8 cellular contexts compared by ENCODE assay signal in the genomic region with DNA sequence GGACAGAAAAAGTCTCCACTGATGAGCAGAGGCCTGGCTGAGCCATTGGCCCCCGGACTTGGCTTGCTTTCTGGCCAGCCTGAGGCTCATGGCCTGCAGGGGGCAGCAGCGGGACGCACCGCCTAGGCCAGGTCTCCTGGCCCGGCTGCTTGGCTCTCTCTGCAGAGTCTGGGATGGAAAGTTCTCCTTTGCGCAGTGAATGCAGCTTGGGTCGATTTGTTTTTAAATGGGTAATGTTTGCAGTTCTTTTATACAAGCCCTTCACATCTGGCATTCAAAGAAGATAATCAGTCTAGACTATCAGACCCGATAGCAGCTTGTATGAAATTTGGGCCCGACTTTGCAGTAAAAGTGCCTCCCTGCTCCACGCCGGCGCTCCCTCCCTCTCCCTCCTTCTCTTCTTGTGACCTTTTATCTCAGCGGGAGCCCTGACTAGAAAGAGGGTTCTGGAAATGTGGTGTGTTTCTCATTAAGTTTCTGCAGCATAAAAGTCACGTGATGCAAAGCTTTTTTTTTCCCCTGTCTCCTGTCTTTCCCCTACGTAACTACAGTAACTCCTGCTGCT. TPM values are rescaled to one million over a fixed set of nuclear protein-coding genes. Genes with fewer than 3 reads are reported as not detected.
DNase-seq lines count a peak whose midpoint lies in the region; ATAC-seq and TF ChIP-seq lines count a peak whose summit lies in the region.

No MANE protein-coding gene starts in this region.

- no peaks in the 10 kb centered on the region for H3K4me1 Mint-ChIP-seq in activated naive CD4-positive, alpha-beta T cell treated with anti-CD3 and anti-CD28 coated beads, Interleukin-2, amount 10 ng/mL, durations not matched to agents 7 days and 5 days

- H3K27ac Mint-ChIP-seq in activated naive CD4-positive, alpha-beta T cell treated with anti-CD3 and anti-CD28 coated beads, Interleukin-2, amount 10 ng/mL, durations not matched to agents 7 days and 5 days = no peak overlapping the region

- H3K27me3 Mint-ChIP-seq in activated naive CD4-positive, alpha-beta T cell treated with anti-CD3 and anti-CD28 coated beads, Interleukin-2, amount 10 ng/mL, durations not matched to agents 7 days and 5 days = peaks cover 12% of the 10 kb centered on the region

- H3K27ac ChIP-seq in testis = no peak overlapping the region

- intact Hi-C loops in testis (cut with DNase I; ENCODE audit: low total_unique reads) = loop anchor here (10.0 kb wide), 1 partner anchor 1290 kb away; no protein-coding TSS in a partner anchor

- peak; percentile 84 for TF ChIP-seq RAD21 in Ishikawa (IDR thresholded peaks at IDR 0.05; ENCODE audit: low read depth)

- no peak for TF ChIP-seq POLR2A in testis (IDR thresholded peaks at IDR 0.05)

- no peak for TF ChIP-seq EP300 in Ishikawa (IDR thresholded peaks at IDR 0.05; ENCODE audit: borderline replicate concordance)

- CTCF ChIA-PET in activated naive CD4-positive, alpha-beta T cell treated with anti-CD3 and anti-CD28 coated beads, Interleukin-2, amount 10 ng/mL, durations not matched to agents 7 days and 5 days (lab: Charles Lee) = interaction anchor here (1.0 to 2.1 kb wide), 7 partner anchors 262 to 1515 kb away, joined by 3 to 10 read pairs (median 4); no protein-coding TSS in a partner anchor

- no peaks in the 10 kb centered on the region for H3K36me3 Mint-ChIP-seq in activated naive CD4-positive, alpha-beta T cell treated with anti-CD3 and anti-CD28 coated beads, Interleukin-2, amount 10 ng/mL, durations not matched to agents 7 days and 5 days

- no peak overlapping the region for H3K4me3 Mint-ChIP-seq in activated naive CD4-positive, alpha-beta T cell treated with anti-CD3 and anti-CD28 coated beads, Interleukin-2, amount 10 ng/mL, durations not matched to agents 7 days and 5 days

- H3K9me3 Mint-ChIP-seq in activated naive CD4-positive, alpha-beta T cell treated with anti-CD3 and anti-CD28 coated beads, Interleukin-2, amount 10 ng/mL, durations not matched to agents 7 days and 5 days = no peaks in the 10 kb centered on the region

- 18% methylated on average over 14 to 15 of the region's 15 CpGs for WGBS in testis, 2 donors

- no peaks in the 10 kb centered on the region for H3K36me3 ChIP-seq in testis (ENCODE audit: low read depth, missing control alignments)

- peaks cover 5% of the 10 kb centered on the region for H3K4me1 ChIP-seq in testis

- no peaks in the 10 kb centered on the region for H3K9me3 ChIP-seq in testis

- no peak overlapping the region for H3K4me3 ChIP-seq in testis

- ATAC-seq in GM19025 (IDR thresholded peaks at IDR 0.05; ENCODE audit: low read depth, unreplicated experiment) (peak; percentile 62), SK-N-SH treated with all-trans-retinoic acid at 6 μM for 48 hours (peak; percentile 96), omental fat pad (ENCODE audit: low FRiP score) (peak; percentile 94)

- no peaks in the 10 kb centered on the region for H3K27me3 ChIP-seq in testis

- no peak; the same call in none of the 2 replicates for TF ChIP-seq CTCF in AG09319 (IDR thresholded peaks at IDR 0.05; ENCODE audit: low read depth, low read length)
- peak in 1 of 3 donors; percentile 92 for TF ChIP-seq CTCF in omental fat pad (IDR thresholded peaks at IDR 0.05)
- TF ChIP-seq CTCF in testis (IDR thresholded peaks at IDR 0.05) = peak; percentile 89 to 93 (median 92)

- DNase-seq in AG09319 (ENCODE audit: extremely low read depth, low read depth) (peak; percentile 48), glomerular visceral epithelial cell (ENCODE audit: extremely low spot score) (peak; percentile 76), omental fat pad (ENCODE audit: low spot score) (peak; percentile 82), testis (peak; percentile 93)
- DNase-seq in activated naive CD4-positive, alpha-beta T cell treated with anti-CD3 and anti-CD28 coated beads, Interleukin-2, amount 10 ng/mL, durations not matched to agents 7 days and 5 days = peak; percentile 79

TF ChIP-seq in Ishikawa, 13 proteins besides CTCF, POLR2A, EP300 and RAD21:
- TF ChIP-seq EGR1 (IDR thresholded peaks at IDR 0.05) (no peak), CREB1 (IDR thresholded peaks at IDR 0.05; ENCODE audit: low read depth) (no peak), ZBTB7A (IDR thresholded peaks at IDR 0.05; ENCODE audit: low read depth) (no peak), FOXM1 (IDR thresholded peaks at IDR 0.05; ENCODE audit: borderline replicate concordance, low read depth) (no peak), YY1 (IDR thresholded peaks at IDR 0.05; ENCODE audit: low read depth) (no peak), REST (IDR thresholded peaks at IDR 0.05; ENCODE audit: low read depth) (no peak), CEBPB (IDR thresholded peaks at IDR 0.05) (no peak)

TF ChIP-seq in SK-N-SH treated with all-trans-retinoic acid at 6 μM for 48 hours, 23 proteins besides CTCF, POLR2A, EP300 and RAD21:
- TF ChIP-seq ZNF8 (CRISPR knock-in tag; IDR thresholded peaks at IDR 0.05) (peak; percentile 25; the same call in 1 of the 2 replicates), ESRRG (CRISPR knock-in tag; IDR thresholded peaks at IDR 0.05) (no peak), TCF4 (CRISPR knock-in tag; IDR thresholded peaks at IDR 0.05; ENCODE audit: borderline replicate concordance) (peak; percentile 92), ZFP3 (CRISPR knock-in tag; IDR thresholded peaks at IDR 0.05) (no peak), PATZ1 (CRISPR knock-in tag; IDR thresholded peaks at IDR 0.05; ENCODE audit: borderline replicate concordance) (no peak), CSDC2 (CRISPR knock-in tag; IDR thresholded peaks at IDR 0.05) (no peak), ISL1 (CRISPR knock-in tag; IDR thresholded peaks at IDR 0.05) (no peak), CREB5 (CRISPR knock-in tag; IDR thresholded peaks at IDR 0.05; ENCODE audit: low read depth) (no peak), OSR1 (CRISPR knock-in tag; IDR thresholded peaks at IDR 0.05) (no peak), ZNF70 (CRISPR knock-in tag; IDR thresholded peaks at IDR 0.05) (no peak), ZNF565 (CRISPR knock-in tag; conservative IDR thresholded peaks at IDR 0.05; ENCODE audit: low read depth) (no peak), GLIS3 (CRISPR knock-in tag; IDR thresholded peaks at IDR 0.05) (no peak), PPARA (CRISPR knock-in tag; IDR thresholded peaks at IDR 0.05; ENCODE audit: borderline replicate concordance) (no peak), SNAI2 (CRISPR knock-in tag; IDR thresholded peaks at IDR 0.05) (peak; percentile 69; the same call in 1 of the 2 replicates), RARB (CRISPR knock-in tag; IDR thresholded peaks at IDR 0.05) (no peak)
- TF ChIP-seq, protein P1, sequence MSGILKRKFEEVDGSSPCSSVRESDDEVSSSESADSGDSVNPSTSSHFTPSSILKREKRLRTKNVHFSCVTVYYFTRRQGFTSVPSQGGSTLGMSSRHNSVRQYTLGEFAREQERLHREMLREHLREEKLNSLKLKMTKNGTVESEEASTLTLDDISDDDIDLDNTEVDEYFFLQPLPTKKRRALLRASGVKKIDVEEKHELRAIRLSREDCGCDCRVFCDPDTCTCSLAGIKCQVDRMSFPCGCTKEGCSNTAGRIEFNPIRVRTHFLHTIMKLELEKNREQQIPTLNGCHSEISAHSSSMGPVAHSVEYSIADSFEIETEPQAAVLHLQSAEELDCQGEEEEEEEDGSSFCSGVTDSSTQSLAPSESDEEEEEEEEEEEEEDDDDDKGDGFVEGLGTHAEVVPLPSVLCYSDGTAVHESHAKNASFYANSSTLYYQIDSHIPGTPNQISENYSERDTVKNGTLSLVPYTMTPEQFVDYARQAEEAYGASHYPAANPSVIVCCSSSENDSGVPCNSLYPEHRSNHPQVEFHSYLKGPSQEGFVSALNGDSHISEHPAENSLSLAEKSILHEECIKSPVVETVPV (CRISPR knock-in tag; IDR thresholded peaks at IDR 0.05) = no peak

RNA-seq across cellular contexts. Expression of gene ZNF621, which starts 59.9 kb away (rescaled TPM):
- total RNA-seq in omental fat pad = 10 to 100 TPM; 12.2 to 26.8 (median 16.4) TPM
- 10 to 100 TPM; 19.0 to 19.7 TPM for total RNA-seq in testis
- polyA plus RNA-seq in testis (ENCODE audit: insufficient read depth, low read depth, low replicate concordance) = 17.2 TPM
